In the genomic region with DNA sequence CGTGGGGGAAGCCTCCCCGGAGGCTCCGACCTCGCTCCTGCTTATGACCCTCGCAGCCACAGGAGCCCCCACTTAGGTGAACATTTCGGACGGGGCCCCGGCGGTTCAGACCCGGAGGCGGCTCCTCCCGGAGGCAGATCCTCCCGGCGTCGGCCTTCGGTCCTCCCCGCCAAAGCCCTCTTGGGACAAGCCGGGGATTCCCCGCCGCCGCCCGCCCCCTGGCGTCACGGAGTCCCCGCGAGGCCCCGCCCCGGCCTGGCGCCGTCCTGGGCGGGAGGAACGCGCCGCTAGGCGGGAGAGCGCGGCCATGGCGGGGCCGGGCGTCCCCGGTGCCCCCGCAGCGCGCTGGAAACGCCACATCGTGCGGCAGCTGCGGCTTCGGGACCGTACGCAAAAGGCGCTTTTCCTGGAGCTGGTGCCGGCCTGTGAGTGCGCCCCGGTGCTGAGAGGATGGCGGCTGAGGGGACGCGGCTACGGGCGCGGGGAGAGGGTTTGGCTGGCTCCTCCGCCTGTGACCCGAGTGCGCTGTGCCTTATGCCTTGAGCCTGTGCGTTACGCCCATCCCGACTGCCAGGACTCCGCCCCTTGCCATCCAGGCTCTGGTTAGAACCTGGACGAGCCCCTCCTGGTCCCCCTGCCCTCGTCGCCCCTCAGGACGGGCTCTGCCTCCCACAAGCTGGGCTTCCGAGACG, we compare ENCODE assay signal across 8 cellular contexts. TPM values are rescaled to one million over a fixed set of nuclear protein-coding genes. Genes with fewer than 3 reads are reported as not detected.
DNase-seq lines count a peak whose midpoint lies in the region; ATAC-seq and TF ChIP-seq lines count a peak whose summit lies in the region.

A gene with protein sequence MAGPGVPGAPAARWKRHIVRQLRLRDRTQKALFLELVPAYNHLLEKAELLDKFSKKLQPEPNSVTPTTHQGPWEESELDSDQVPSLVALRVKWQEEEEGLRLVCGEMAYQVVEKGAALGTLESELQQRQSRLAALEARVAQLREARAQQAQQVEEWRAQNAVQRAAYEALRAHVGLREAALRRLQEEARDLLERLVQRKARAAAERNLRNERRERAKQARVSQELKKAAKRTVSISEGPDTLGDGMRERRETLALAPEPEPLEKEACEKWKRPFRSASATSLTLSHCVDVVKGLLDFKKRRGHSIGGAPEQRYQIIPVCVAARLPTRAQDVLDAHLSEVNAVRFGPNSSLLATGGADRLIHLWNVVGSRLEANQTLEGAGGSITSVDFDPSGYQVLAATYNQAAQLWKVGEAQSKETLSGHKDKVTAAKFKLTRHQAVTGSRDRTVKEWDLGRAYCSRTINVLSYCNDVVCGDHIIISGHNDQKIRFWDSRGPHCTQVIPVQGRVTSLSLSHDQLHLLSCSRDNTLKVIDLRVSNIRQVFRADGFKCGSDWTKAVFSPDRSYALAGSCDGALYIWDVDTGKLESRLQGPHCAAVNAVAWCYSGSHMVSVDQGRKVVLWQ (plus strand): TSS at position 273 of the 692 bp plus-strand sequence. CDS start 35 bp downstream, at position 308.

- peak; percentile 56 for TF ChIP-seq POLR2A in Raji (IDR thresholded peaks at IDR 0.05; ENCODE audit: insufficient read depth, low read depth, low read length)

- H3K4me1 ChIP-seq in DOHH2 (ENCODE audit: control insufficient read depth, low read length) (peaks cover 27% of the 10 kb centered on the region), stomach smooth muscle (ENCODE audit: control insufficient read depth, insufficient read depth, low read length) (peaks cover 33% of the 10 kb centered on the region)

- TF ChIP-seq CTCF in DOHH2 (IDR thresholded peaks at IDR 0.05; ENCODE audit: low read depth, low read length, poor library complexity, severe bottlenecking), result no peak
- peak; percentile 13 for TF ChIP-seq CTCF in fibroblast of villous mesenchyme (IDR thresholded peaks at IDR 0.05; ENCODE audit: insufficient read depth, low read depth, low read length)
- TF ChIP-seq CTCF in neural crest cell (conservative IDR thresholded peaks at IDR 0.05), result peak; percentile 40

- no peaks in the 10 kb centered on the region for H3K9me2 ChIP-seq in DOHH2 (replicated peaks; ENCODE audit: control insufficient read depth, low read length)

- DNase-seq in KG1 (lab: John Stamatoyannopoulos, UW) (peak; percentile 95), fibroblast of villous mesenchyme (ENCODE audit: low read depth) (peak; percentile 89), neural crest cell (ENCODE audit: low read depth, low spot score) (peak; percentile 85)
- DNase-seq in activated effector memory CD4-positive, alpha-beta T cell treated with Interleukin-2 at 50 U/mL for 16 hours, result peak; percentile 87

- H3K4me3 ChIP-seq in DOHH2 (ENCODE audit: low read length) (peak within 1 kb of the TSS; percentile 79), fibroblast of villous mesenchyme (ENCODE audit: low read depth, low read length) (peak within 1 kb of the TSS; percentile 89), stomach smooth muscle (ENCODE audit: low read length in 2 of 2) (peak within 1 kb of the TSS; percentile 88 to 97)

- H3K36me3 Mint-ChIP-seq in neural crest cell (ENCODE audit: low read depth), result peaks cover 3% of the 10 kb centered on the region

- H3K27ac ChIP-seq in DOHH2 (ENCODE audit: low read depth, low read length) (peak within 1 kb of the TSS; percentile 77), stomach smooth muscle (ENCODE audit: low read length) (peak within 1 kb of the TSS; percentile 88)

- peaks cover 7% of the 10 kb centered on the region; the same call in 1 of the 2 replicates for H4K20me1 ChIP-seq in DOHH2 (ENCODE audit: control insufficient read depth, insufficient read depth, low read depth, low read length)

- H3K27me3 Mint-ChIP-seq in neural crest cell (ENCODE audit: low read depth), result no peaks in the 10 kb centered on the region

- peak; percentile 54 for ATAC-seq in GM21717 (IDR thresholded peaks at IDR 0.05; ENCODE audit: unreplicated experiment)

- peak within 1 kb of the TSS; percentile 95 for H3K27ac Mint-ChIP-seq in neural crest cell (ENCODE audit: unreplicated experiment)

- H3K9me3 ChIP-seq in DOHH2 (ENCODE audit: control insufficient read depth, insufficient read depth, low read length) (no peaks in the 10 kb centered on the region), stomach smooth muscle (ENCODE audit: control insufficient read depth in 2 of 2, low read length in 2 of 2) (no peaks in the 10 kb centered on the region)

- peaks cover 71% of the 10 kb centered on the region for H3K79me2 ChIP-seq in DOHH2 (ENCODE audit: control insufficient read depth, low read length)

- H3K9me3 Mint-ChIP-seq in neural crest cell, result no peaks in the 10 kb centered on the region

- H3F3A ChIP-seq in DOHH2 (ENCODE audit: control insufficient read depth, insufficient read depth), result peaks cover 4% of the 10 kb centered on the region; the same call in 1 of the 2 replicates

- peak within 1 kb of the TSS; percentile 100 for H3K4me3 Mint-ChIP-seq in neural crest cell

- H3K27me3 ChIP-seq in DOHH2 (ENCODE audit: control insufficient read depth, low read length), result no peaks in the 10 kb centered on the region
- no peaks in the 10 kb centered on the region for H3K27me3 ChIP-seq in stomach smooth muscle (ENCODE audit: control insufficient read depth in 1 of 2, insufficient read depth in 2 of 2, low read length in 2 of 2)

- peak within 1 kb of the TSS; percentile 84 for H3K4me2 ChIP-seq in DOHH2 (ENCODE audit: low read length)

- H3K36me3 ChIP-seq in DOHH2 (ENCODE audit: control insufficient read depth, low read length) (peaks cover 81% of the 10 kb centered on the region), stomach smooth muscle (ENCODE audit: control insufficient read depth in 2 of 2, insufficient read depth in 2 of 2, low read length in 2 of 2) (peaks cover 3 to 11% of the 10 kb centered on the region in 2 donors)

- H3K9ac ChIP-seq in stomach smooth muscle (ENCODE audit: low read length in 2 of 2), result peak within 1 kb of the TSS; percentile 85 to 86

- peaks cover 30% of the 10 kb centered on the region for H3K4me1 Mint-ChIP-seq in neural crest cell

RNA-seq across cellular contexts. Expression of the gene that starts here (rescaled TPM):
- total RNA-seq in fibroblast of villous mesenchyme, result 6.8 and 11.2 TPM in 2 replicates
- total RNA-seq in neural crest cell, result 22.7 and 24.5 TPM in 2 replicates

Comparison
In these comparisons a context has a peak if more than half of its experiments do, and no peak if none do; other contexts are left out.
1. Peak in every context shown above with its lines: DNase-seq, ATAC-seq, H3K4me3 ChIP-seq and H3K27ac ChIP-seq.